In genomic region chr3:146503459-146504202, GRCh38 we compare ENCODE assay signal across 8 cellular contexts. TPM values are rescaled to one million over a fixed set of nuclear protein-coding genes. Genes with fewer than 3 reads are reported as not detected.
DNase-seq lines count a peak whose midpoint lies in the region; ATAC-seq and TF ChIP-seq lines count a peak whose summit lies in the region.

No MANE protein-coding gene starts in this region.

- no peaks in the 10 kb centered on the region for H3K9me3 Mint-ChIP-seq in Caco-2 (ENCODE audit: unreplicated experiment)

- H3K36me3 ChIP-seq in Caco-2 (ENCODE audit: control insufficient read depth, insufficient read depth, low read length), result no peaks in the 10 kb centered on the region

- H3K27ac Mint-ChIP-seq in Caco-2 (ENCODE audit: unreplicated experiment), result peak overlapping the region; percentile 43

- peak overlapping the region; percentile 44 for H3K4me3 Mint-ChIP-seq in Caco-2 (ENCODE audit: unreplicated experiment)

- peaks cover 25% of the 10 kb centered on the region; the same call in 1 of the 2 replicates for H3K4me1 ChIP-seq in Caco-2

- H3K27me3 Mint-ChIP-seq in Caco-2 (ENCODE audit: insufficient read depth, unreplicated experiment), result no peaks in the 10 kb centered on the region

- no peak overlapping the region for H3K4me3 ChIP-seq in Caco-2 (ENCODE audit: low read depth, low read length)

- H3K4me1 Mint-ChIP-seq in Caco-2 (ENCODE audit: low read depth, unreplicated experiment), result peaks cover 17% of the 10 kb centered on the region

- H3K9me3 ChIP-seq in Caco-2, result no peaks in the 10 kb centered on the region

- no peaks in the 10 kb centered on the region for H3K27me3 ChIP-seq in Caco-2 (replicated peaks; ENCODE audit: control insufficient read depth, insufficient read depth, low read length)

- ATAC-seq in GM19372 (IDR thresholded peaks at IDR 0.05; ENCODE audit: low read depth, unreplicated experiment) (peak; percentile 98), HG03175 (IDR thresholded peaks at IDR 0.05; ENCODE audit: unreplicated experiment) (peak; percentile 87)

- POLR2A ChIA-PET in Caco-2 (lab: Charles Lee), result no interaction called here

- H3K36me3 Mint-ChIP-seq in Caco-2 (ENCODE audit: insufficient read depth, unreplicated experiment), result no peaks in the 10 kb centered on the region

- CTCF ChIA-PET in Caco-2 (lab: Charles Lee), result no interaction called here

- peak in 1 of 2 experiments; percentile 18 for TF ChIP-seq CTCF in Caco-2 (IDR thresholded peaks at IDR 0.05; ENCODE audit: insufficient read depth in 1 of 2, low read depth in 1 of 2, low read length in 1 of 2, severe bottlenecking in 1 of 2, unreplicated experiment in 1 of 2)

- no TSS peak for BruUV-seq in Caco-2 (replicated peaks; lab: Mats Ljungman, UMichigan)

- peak in 1 of 2 experiments; percentile 36 for DNase-seq in Caco-2
- peak; percentile 49 for DNase-seq in RPMI8226
- peak; percentile 87 for DNase-seq in glomerular visceral epithelial cell (ENCODE audit: extremely low spot score)
- no peak for DNase-seq in anterior cingulate cortex (lab: John Stamatoyannopoulos, UW)
- DNase-seq in head of caudate nucleus, result no peak
- no peak for DNase-seq in HuH-7 (ENCODE audit: low spot score)

- intact Hi-C loops in Caco-2 (cut with micrococcal nuclease; ENCODE audit: unreplicated experiment) (loop anchor here (1.0 kb wide), 1 partner anchor 74 kb away; no protein-coding TSS in a partner anchor), head of caudate nucleus (cut with DNase I) (no loop called here)

RNA-seq across cellular contexts. Expression of gene PLSCR2, which starts 34.3 kb away (rescaled TPM):
- not detected in 2 replicates for total RNA-seq in Caco-2 (2022)

RNA-seq across cellular contexts. Expression of gene PLSCR1, which starts 40.8 kb away (rescaled TPM):
- total RNA-seq in Caco-2 (2022), result 112 and 116 TPM in 2 replicates

Comparison
In these comparisons a context has a peak if more than half of its experiments do, and no peak if none do; other contexts are left out.
1. DNase-seq: peak in RPMI8226 (single experiment) and glomerular visceral epithelial cell (single experiment); none in anterior cingulate cortex (0 of 58), head of caudate nucleus (0 of 42) and HuH-7 (single experiment).